21 cellular contexts compared by ENCODE assay signal in the genomic region with DNA sequence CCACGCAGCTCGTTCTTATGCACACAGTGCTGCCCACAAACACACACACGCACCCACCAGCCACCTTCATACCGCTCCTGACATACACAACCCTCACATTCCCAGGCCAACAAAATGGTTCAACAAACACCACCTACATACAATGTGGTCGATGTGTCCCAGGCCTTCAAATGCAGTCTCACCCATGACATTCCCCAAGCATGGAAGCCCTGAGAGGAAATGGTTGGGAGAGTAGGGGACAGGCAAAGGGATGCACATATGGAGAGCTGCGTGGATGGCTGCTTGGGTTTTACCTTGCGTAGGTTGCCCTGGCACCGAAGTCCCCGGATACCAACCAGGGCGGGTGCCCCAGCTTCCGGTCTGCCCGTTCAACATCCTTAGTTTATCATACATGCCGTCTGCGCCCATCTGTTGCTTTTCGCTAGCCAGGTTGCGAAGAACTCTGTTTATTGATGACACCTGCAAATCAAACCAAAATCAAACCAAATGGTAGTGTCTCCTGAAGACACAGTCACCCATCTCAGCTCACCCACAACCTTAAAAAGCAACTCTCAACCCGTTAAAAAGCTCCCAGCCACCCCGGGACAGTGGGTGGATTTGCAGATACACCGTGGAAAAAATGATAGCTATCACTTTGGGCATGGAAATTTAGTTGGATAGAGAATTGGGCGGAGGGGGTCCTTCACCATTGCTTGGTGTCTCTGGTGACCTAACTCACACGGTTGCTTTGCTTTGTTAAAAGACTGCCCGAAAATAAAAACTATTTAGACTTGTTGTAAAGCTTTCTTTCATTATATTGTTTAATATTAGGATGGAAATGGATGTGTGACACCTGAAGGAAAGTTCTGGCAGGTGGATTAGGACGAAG. TPM values are rescaled to one million over a fixed set of nuclear protein-coding genes. Genes with fewer than 3 reads are reported as not detected.
A peak's percentile ranks its signal among the peaks of the same experiment; 100 is the strongest.
DNase-seq lines count a peak whose midpoint lies in the region; ATAC-seq and TF ChIP-seq lines count a peak whose summit lies in the region.
"Had no signal": no experiment of that assay in that cellular context is flagged by ENCODE, and none has a peak within 500 bp of the region (broad histone marks: within the 10 kb centered on the region; RNA-seq: fewer than 3 reads in every experiment).

No MANE protein-coding gene starts in this region.

- H3K4me2 ChIP-seq in GM23338 = peak overlapping the region; percentile 91
- H3K4me2 ChIP-seq: A549 had no signal

- H3K4me3 Mint-ChIP-seq in activated CD8-positive, alpha-beta T cell treated with anti-CD3 and anti-CD28 coated beads, Interleukin-2, amount 10 ng/mL, durations not matched to agents 7 days and 5 days = peak overlapping the region; percentile 2
- no peak overlapping the region for H3K4me3 Mint-ChIP-seq in activated CD8-positive, alpha-beta T cell treated with anti-CD3 and anti-CD28 coated beads for 36 hours
- peak overlapping the region; percentile 52 for H3K4me3 Mint-ChIP-seq in GM23338
- H3K4me3 Mint-ChIP-seq in nephron progenitor cell = peak overlapping the region; percentile 6

- peaks cover 47% of the 10 kb centered on the region for H3F3A ChIP-seq in GM23338 (replicated peaks; ENCODE audit: low read depth)

- TF ChIP-seq CTCF in activated CD8-positive, alpha-beta T cell treated with anti-CD3 and anti-CD28 coated beads for 36 hours (IDR thresholded peaks at IDR 0.05) = no peak
- no peak for TF ChIP-seq CTCF in GM23338 (conservative IDR thresholded peaks at IDR 0.05; ENCODE audit: low read depth in 2 of 2)
- no peak for TF ChIP-seq CTCF in nephron progenitor cell (IDR thresholded peaks at IDR 0.05)

- POLR2A ChIA-PET in activated CD8-positive, alpha-beta T cell treated with anti-CD3 and anti-CD28 coated beads, Interleukin-2, amount 10 ng/mL, durations not matched to agents 7 days and 5 days (lab: Charles Lee) = no interaction called here
- POLR2A ChIA-PET in activated CD8-positive, alpha-beta T cell treated with anti-CD3 and anti-CD28 coated beads for 36 hours (lab: Charles Lee) = interaction anchor here (1.2 kb wide), 1 partner anchor 9 kb away, joined by 3 read pairs; no protein-coding TSS in a partner anchor

- intact Hi-C loops in activated CD8-positive, alpha-beta T cell treated with anti-CD3 and anti-CD28 coated beads for 36 hours (cut with micrococcal nuclease) = no loop called here

- no peaks in the 10 kb centered on the region for H3K9me3 Mint-ChIP-seq in activated CD8-positive, alpha-beta T cell treated with anti-CD3 and anti-CD28 coated beads, Interleukin-2, amount 10 ng/mL, durations not matched to agents 7 days and 5 days (ENCODE audit: insufficient read depth)
- peaks cover 5% of the 10 kb centered on the region for H3K9me3 Mint-ChIP-seq in activated CD8-positive, alpha-beta T cell treated with anti-CD3 and anti-CD28 coated beads for 36 hours
- H3K9me3 Mint-ChIP-seq in GM23338 (peaks cover 7% of the 10 kb centered on the region; the same call in 2 of the 3 replicates), nephron progenitor cell (no peaks in the 10 kb centered on the region)

- peaks cover 19% of the 10 kb centered on the region for H4K20me1 ChIP-seq in GM23338 (replicated peaks; ENCODE audit: insufficient read depth)

- no peak for ATAC-seq in activated CD8-positive, alpha-beta T cell treated with anti-CD3 and anti-CD28 coated beads, Interleukin-2, amount 10 ng/mL, durations not matched to agents 7 days and 5 days
- ATAC-seq in activated CD8-positive, alpha-beta T cell treated with anti-CD3 and anti-CD28 coated beads for 36 hours = no peak
- ATAC-seq in GM23338 (no peak), GM18909 (IDR thresholded peaks at IDR 0.05; ENCODE audit: poor library complexity, unreplicated experiment) (no peak), GM18868 (IDR thresholded peaks at IDR 0.05; ENCODE audit: unreplicated experiment) (no peak)
- ATAC-seq: A549, PC-3 had no signal

- H3K79me2 ChIP-seq in GM23338 (replicated peaks; ENCODE audit: insufficient read depth) = no peaks in the 10 kb centered on the region

- DNase-seq in activated CD8-positive, alpha-beta T cell treated with anti-CD3 and anti-CD28 coated beads, Interleukin-2, amount 10 ng/mL, durations not matched to agents 7 days and 5 days = no peak
- no peak for DNase-seq in activated CD8-positive, alpha-beta T cell treated with anti-CD3 and anti-CD28 coated beads for 36 hours
- peak; percentile 25 for DNase-seq in GM23338 (ENCODE audit: low spot score)
- DNase-seq in nephron progenitor cell = no peak
- DNase-seq in hypothalamus (lab: John Stamatoyannopoulos, UW) = no peak
- DNase-seq: dermis blood vessel endothelial cell, HCEC 1CT, KBM-7, mammary epithelial cell, NCI-H1092, NCI-H2107, NCI-H774, PC-3, uterus had no signal

- no peaks in the 10 kb centered on the region for H3K36me3 ChIP-seq in GM23338 (ENCODE audit: insufficient read depth)
- H3K36me3 ChIP-seq: neutrophil, uterus had no signal

- H3K27ac ChIP-seq in GM23338 (ENCODE audit: low read depth) (no peak overlapping the region), cingulate gyrus (ENCODE audit: low read depth, low read length) (peak overlapping the region; percentile 63)
- H3K27ac ChIP-seq: A549, HL-60, neutrophil, uterus had no signal

- H3K4me1 ChIP-seq in GM23338 (ENCODE audit: insufficient read depth) = peaks cover 61% of the 10 kb centered on the region
- H3K4me1 ChIP-seq: A549 had no signal

- H3K27me3 ChIP-seq in GM23338 (ENCODE audit: insufficient read depth) = peaks cover 100% of the 10 kb centered on the region

- CTCF ChIA-PET in activated CD8-positive, alpha-beta T cell treated with anti-CD3 and anti-CD28 coated beads, Interleukin-2, amount 10 ng/mL, durations not matched to agents 7 days and 5 days (lab: Charles Lee) = no interaction called here
- CTCF ChIA-PET in activated CD8-positive, alpha-beta T cell treated with anti-CD3 and anti-CD28 coated beads for 36 hours (lab: Charles Lee) = no interaction called here

- H3K9me2 ChIP-seq in GM23338 (ENCODE audit: insufficient read depth) = no peaks in the 10 kb centered on the region

- peak overlapping the region; percentile 17 for H3K27ac Mint-ChIP-seq in activated CD8-positive, alpha-beta T cell treated with anti-CD3 and anti-CD28 coated beads, Interleukin-2, amount 10 ng/mL, durations not matched to agents 7 days and 5 days
- H3K27ac Mint-ChIP-seq in activated CD8-positive, alpha-beta T cell treated with anti-CD3 and anti-CD28 coated beads for 36 hours = no peak overlapping the region
- H3K27ac Mint-ChIP-seq in GM23338 (no peak overlapping the region), nephron progenitor cell (no peak overlapping the region)
- H3K27ac Mint-ChIP-seq: CD14-positive monocyte had no signal

- peaks cover 32% of the 10 kb centered on the region for H3K4me1 Mint-ChIP-seq in activated CD8-positive, alpha-beta T cell treated with anti-CD3 and anti-CD28 coated beads, Interleukin-2, amount 10 ng/mL, durations not matched to agents 7 days and 5 days (ENCODE audit: low read depth)
- H3K4me1 Mint-ChIP-seq in activated CD8-positive, alpha-beta T cell treated with anti-CD3 and anti-CD28 coated beads for 36 hours (ENCODE audit: low read depth) = peaks cover 37% of the 10 kb centered on the region
- H3K4me1 Mint-ChIP-seq in GM23338 (peaks cover 57% of the 10 kb centered on the region), nephron progenitor cell (peaks cover 40% of the 10 kb centered on the region)

- H3K4me3 ChIP-seq in GM23338 = peak overlapping the region; percentile 60
- H3K4me3 ChIP-seq: A549, uterus had no signal

- H3K36me3 Mint-ChIP-seq in activated CD8-positive, alpha-beta T cell treated with anti-CD3 and anti-CD28 coated beads, Interleukin-2, amount 10 ng/mL, durations not matched to agents 7 days and 5 days (ENCODE audit: low read depth) = peaks cover 23% of the 10 kb centered on the region
- H3K36me3 Mint-ChIP-seq in activated CD8-positive, alpha-beta T cell treated with anti-CD3 and anti-CD28 coated beads for 36 hours (ENCODE audit: low read depth) = peaks cover 12% of the 10 kb centered on the region
- H3K36me3 Mint-ChIP-seq in GM23338 (ENCODE audit: low read depth) (no peaks in the 10 kb centered on the region; the same call in 2 of the 3 replicates), nephron progenitor cell (ENCODE audit: low read depth) (no peaks in the 10 kb centered on the region)

- H2AFZ ChIP-seq in GM23338 = no peak overlapping the region

- peaks cover 83% of the 10 kb centered on the region for H3K27me3 Mint-ChIP-seq in activated CD8-positive, alpha-beta T cell treated with anti-CD3 and anti-CD28 coated beads, Interleukin-2, amount 10 ng/mL, durations not matched to agents 7 days and 5 days (ENCODE audit: low read depth)
- H3K27me3 Mint-ChIP-seq in activated CD8-positive, alpha-beta T cell treated with anti-CD3 and anti-CD28 coated beads for 36 hours = peaks cover 83% of the 10 kb centered on the region
- H3K27me3 Mint-ChIP-seq in GM23338 (ENCODE audit: insufficient read depth, low read depth, poor library complexity) (peaks cover 99% of the 10 kb centered on the region), nephron progenitor cell (ENCODE audit: low read depth, poor library complexity) (no peaks in the 10 kb centered on the region)

TF ChIP-seq in GM23338, 12 proteins besides CTCF, POLR2A, EP300 and RAD21:
- no peak for TF ChIP-seq ZNF114 (CRISPR knock-in tag; IDR thresholded peaks at IDR 0.05)
- peak; percentile 66 for TF ChIP-seq EZH2 (IDR thresholded peaks at IDR 0.05; ENCODE audit: low read depth, unreplicated experiment)
TF ChIP-seq in GM23338: peak in this region for 1.

RNA-seq across cellular contexts. Expression of a gene that starts 10.5 kb away (rescaled TPM):
- total RNA-seq in activated CD8-positive, alpha-beta T cell treated with anti-CD3 and anti-CD28 coated beads, Interleukin-2, amount 10 ng/mL, durations not matched to agents 7 days and 5 days = not detected
- total RNA-seq in activated CD8-positive, alpha-beta T cell treated with anti-CD3 and anti-CD28 coated beads for 36 hours = not detected
- 0.17 and 1.0 TPM in 2 replicates for total RNA-seq in GM23338 (2014; rRNA removed; shearing (Covaris generic))
- 0.24 and 0.45 TPM in 2 replicates for polyA plus RNA-seq in GM23338 (2016; fragmentation: Nextera tagmentation; extraction: Ambion mirVana)
- total RNA-seq: dermis blood vessel endothelial cell had no signal
- polyA plus RNA-seq: CD14-positive monocyte, mammary epithelial cell had no signal
